ENCODE assay signal across 14 cellular contexts in genomic region chr18:22871809-22872525, GRCh38.
DNase-seq lines count a peak whose midpoint lies in the region; ATAC-seq and TF ChIP-seq lines count a peak whose summit lies in the region.
"Had no signal": no experiment of that assay in that cellular context is flagged by ENCODE, and none has a peak within 500 bp of the region (broad histone marks: within the 10 kb centered on the region; RNA-seq: fewer than 3 reads in every experiment).

No MANE protein-coding gene starts in this region.

- no peak for TF ChIP-seq POLR2A in body of pancreas (IDR thresholded peaks at IDR 0.05)

- H3K27me3 ChIP-seq in body of pancreas: no peaks in the 10 kb centered on the region
- H3K27me3 ChIP-seq: testis had no signal

- H3K4me3 ChIP-seq in body of pancreas: no peak overlapping the region
- H3K4me3 ChIP-seq: lower lobe of right lung, psoas muscle, testis had no signal

- intact Hi-C loops in body of pancreas (cut with DNase I): no loop called here

- peak overlapping the region in 3 of 4 donors; percentile 69 to 77 (median 76) for H3K27ac ChIP-seq in body of pancreas
- H3K27ac ChIP-seq: psoas muscle, testis had no signal

- H3K9me3 ChIP-seq in body of pancreas: no peaks in the 10 kb centered on the region
- H3K9me3 ChIP-seq: lower lobe of right lung, psoas muscle, testis had no signal

- peaks cover 31% of the 10 kb centered on the region for H3K4me1 ChIP-seq in body of pancreas
- H3K4me1 ChIP-seq: psoas muscle, testis had no signal

- no peaks in the 10 kb centered on the region for H3K36me3 ChIP-seq in body of pancreas (replicated peaks in 1 of 2; ENCODE audit: insufficient read depth in 1 of 2, low read depth in 2 of 2)
- H3K36me3 ChIP-seq: lower lobe of right lung had no signal

- DNase-seq in EH (ENCODE audit: low read depth) (peak; percentile 21), NCI-H1105 treated with DMSO at 0.1 percent for 48 hours (lab: John Stamatoyannopoulos, UW) (peak; percentile 88), body of pancreas (peak in 2 of 4 donors; percentile 11 to 18), left lobe of liver (ENCODE audit: low spot score) (no peak), dedifferentiated amniotic fluid mesenchymal stem cell (ENCODE audit: extremely low spot score) (no peak), NCI-H82 (lab: John Stamatoyannopoulos, UW) (no peak)
- DNase-seq: activated T-cell treated with anti-CD3 and anti-CD28 coated beads for 4 hours, caudate nucleus, lower lobe of right lung, NCI-H1417 treated with DMSO at 0.1 percent for 48 hours, psoas muscle, testis had no signal

- 60 to 64% methylated on average over 1 of the region's 1 CpG for WGBS in body of pancreas, 2 donors

- no peak for TF ChIP-seq CTCF in body of pancreas (IDR thresholded peaks at IDR 0.05)

- ATAC-seq in body of pancreas: peak; percentile 38
- ATAC-seq in left lobe of liver: peak; percentile 58
- no peak for ATAC-seq in GM21367 (IDR thresholded peaks at IDR 0.05; ENCODE audit: unreplicated experiment)
- no peak for ATAC-seq in HG03280 (IDR thresholded peaks at IDR 0.05; ENCODE audit: unreplicated experiment)
- ATAC-seq: psoas muscle had no signal

Comparison
In these comparisons a context has a peak if more than half of its experiments do, and no peak if none do; other contexts are left out.
1. DNase-seq: peak in EH (single experiment) and NCI-H1105 treated with DMSO at 0.1 percent for 48 hours (single experiment); none in left lobe of liver (single experiment), dedifferentiated amniotic fluid mesenchymal stem cell (single experiment) and NCI-H82 (single experiment).
2. ATAC-seq: peak in body of pancreas (single experiment) and left lobe of liver (single experiment); none in GM21367 (single experiment) and HG03280 (single experiment).